ENCODE assay signal across 8 cellular contexts in genomic region chr2:61887684-61888303, GRCh38. TPM values are rescaled to one million over a fixed set of nuclear protein-coding genes. Genes with fewer than 3 reads are reported as not detected.
A peak's percentile ranks its signal among the peaks of the same experiment; 100 is the strongest.
DNase-seq lines count a peak whose midpoint lies in the region; ATAC-seq and TF ChIP-seq lines count a peak whose summit lies in the region.

No MANE protein-coding gene starts in this region.

- in situ Hi-C loops in GM23248 (cut with MboI): no loop called here

- peak; percentile 6 for ATAC-seq in memory B cell (ENCODE audit: low read depth)
- no peak for ATAC-seq in HG02970 (IDR thresholded peaks at IDR 0.05; ENCODE audit: low FRiP score, unreplicated experiment)

- peaks cover 56% of the 10 kb centered on the region for H3K79me2 ChIP-seq in GM23248 (ENCODE audit: insufficient read depth)

- H3K9ac ChIP-seq in BLaER1 treated with 17β-estradiol and CSF1 and Interleukin-3, amounts not matched to agents 10 nM and 100 nM: peak overlapping the region; percentile 89 to 96 (median 94)
- peak overlapping the region; percentile 98 for H3K9ac ChIP-seq in GM23248

- H3K36me3 Mint-ChIP-seq in memory B cell: peaks cover 3% of the 10 kb centered on the region

- H3K4me1 Mint-ChIP-seq in memory B cell: peaks cover 15% of the 10 kb centered on the region

- H3K4me2 ChIP-seq in BLaER1 treated with 17β-estradiol and CSF1 and Interleukin-3, amounts not matched to agents 10 nM and 100 nM: peak overlapping the region; percentile 82 to 99 (median 91)
- peak overlapping the region; percentile 91 for H3K4me2 ChIP-seq in GM23248 (ENCODE audit: unreplicated experiment)

- peak overlapping the region; percentile 99 for H3K27ac Mint-ChIP-seq in memory B cell

- H3F3A ChIP-seq in GM23248 (ENCODE audit: insufficient read depth): no peaks in the 10 kb centered on the region

- no peaks in the 10 kb centered on the region for H3K27me3 Mint-ChIP-seq in memory B cell

- no peak for TF ChIP-seq CTCF in coronary artery (IDR thresholded peaks at IDR 0.05)
- no peak for TF ChIP-seq CTCF in tibial artery (IDR thresholded peaks at IDR 0.05)

- no peaks in the 10 kb centered on the region for H3K9me2 ChIP-seq in GM23248 (ENCODE audit: insufficient read depth)

- H4K20me1 ChIP-seq in BLaER1 treated with 17β-estradiol and CSF1 and Interleukin-3, amounts not matched to agents 10 nM and 100 nM: peaks cover 42 to 54% (median 50%) of the 10 kb centered on the region in 11 experiments; a peak in 21 of 22 replicates
- H4K20me1 ChIP-seq in GM23248 (ENCODE audit: insufficient read depth): peaks cover 10% of the 10 kb centered on the region; the same call in 1 of the 2 replicates

- DNase-seq in GM23248: peak; percentile 80
- DNase-seq in SJCRH30: peak; percentile 26 to 58
- DNase-seq in coronary artery (ENCODE audit: low spot score): no peak
- DNase-seq in memory B cell (ENCODE audit: low spot score in 2 of 2): no peak
- no peak for DNase-seq in tibial artery
- no peak for DNase-seq in NCI-H446 (lab: John Stamatoyannopoulos, UW)

- 0 to 1% methylated on average over 20 of the region's 20 CpGs for WGBS in GM23248 (ENCODE audit: low coverage in 1 of 2, low lambda C conversion rate in 2 of 2, missing lambda C conversion rate in 2 of 2), 2 experiments

- no peaks in the 10 kb centered on the region for H3K9me3 Mint-ChIP-seq in memory B cell

- intact Hi-C loops in tibial artery (cut with DNase I; ENCODE audit: low total_unique reads): loop anchor here (5.0 kb wide), 2 partner anchors 125 to 620 kb away; partner anchors contain the start of gene TMEM17

- H3K4me3 ChIP-seq in BLaER1 treated with 17β-estradiol and CSF1 and Interleukin-3, amounts not matched to agents 10 nM and 100 nM: peak overlapping the region; percentile 79 to 98 (median 90)
- H3K4me3 ChIP-seq in GM23248 (peak overlapping the region; percentile 91), SJCRH30 (peak overlapping the region; percentile 75), coronary artery (peak overlapping the region; percentile 95), tibial artery (peak overlapping the region; percentile 76)

- peaks cover 20 to 36% (median 24%) of the 10 kb centered on the region in 10 experiments for H3K4me1 ChIP-seq in BLaER1 treated with 17β-estradiol and CSF1 and Interleukin-3, amounts not matched to agents 10 nM and 100 nM
- H3K4me1 ChIP-seq in GM23248 (ENCODE audit: insufficient read depth) (peaks cover 11% of the 10 kb centered on the region; the same call in 1 of the 2 replicates), SJCRH30 (peaks cover 6% of the 10 kb centered on the region; the same call in 1 of the 2 replicates), tibial artery (peaks cover 0 to 24% (median 17%) of the 10 kb centered on the region in 4 donors)

- H3K36me3 ChIP-seq in BLaER1 treated with 17β-estradiol and CSF1 and Interleukin-3, amounts not matched to agents 10 nM and 100 nM: peaks cover 36 to 47% (median 44%) of the 10 kb centered on the region in 11 experiments
- peaks cover 20% of the 10 kb centered on the region for H3K36me3 ChIP-seq in GM23248 (ENCODE audit: low read depth)
- H3K36me3 ChIP-seq in SJCRH30: peaks cover 45% of the 10 kb centered on the region
- H3K36me3 ChIP-seq in tibial artery: peaks cover 21 to 27% (median 21%) of the 10 kb centered on the region in 3 donors

- H3K27ac ChIP-seq in BLaER1 treated with 17β-estradiol and CSF1 and Interleukin-3, amounts not matched to agents 10 nM and 100 nM: peak overlapping the region; percentile 89 to 97 (median 92)
- H3K27ac ChIP-seq in GM23248 (peak overlapping the region; percentile 90), SJCRH30 (peak overlapping the region; percentile 81), coronary artery (peak overlapping the region; percentile 90 to 97), tibial artery (peak overlapping the region; percentile 90 to 93)

- peak overlapping the region; percentile 80 for H2AFZ ChIP-seq in GM23248

- H3K4me3 Mint-ChIP-seq in memory B cell: peak overlapping the region; percentile 98

- H3K9me3 ChIP-seq in BLaER1 treated with 17β-estradiol and CSF1 and Interleukin-3, amounts not matched to agents 10 nM and 100 nM (replicated peaks in 1 of 11): no peaks in the 10 kb centered on the region
- H3K9me3 ChIP-seq in GM23248 (ENCODE audit: low read depth): no peaks in the 10 kb centered on the region
- H3K9me3 ChIP-seq in SJCRH30 (replicated peaks): no peaks in the 10 kb centered on the region
- H3K9me3 ChIP-seq in tibial artery: no peaks in the 10 kb centered on the region

- H3K27me3 ChIP-seq in BLaER1 treated with 17β-estradiol and CSF1 and Interleukin-3, amounts not matched to agents 10 nM and 100 nM: no peaks in the 10 kb centered on the region
- H3K27me3 ChIP-seq in GM23248 (replicated peaks; ENCODE audit: insufficient read depth) (no peaks in the 10 kb centered on the region), SJCRH30 (no peaks in the 10 kb centered on the region), tibial artery (no peaks in the 10 kb centered on the region)

RNA-seq across cellular contexts. Expression of gene CCT4, which starts 0.7 kb away (rescaled TPM):
- total RNA-seq in GM23248 (2014; rRNA removed; shearing (Covaris generic)): 126 and 129 TPM in 2 replicates
- 122 and 124 TPM in 2 replicates for polyA plus RNA-seq in GM23248 (2016; fragmentation: Nextera tagmentation; extraction: Ambion mirVana)
- total RNA-seq in SJCRH30 (2014; rRNA removed; shearing (Covaris generic)): 406 and 424 TPM in 2 replicates

RNA-seq across cellular contexts. Expression of gene COMMD1, which starts 17.7 kb away (rescaled TPM):
- total RNA-seq in GM23248 (2014; rRNA removed; shearing (Covaris generic)): 37.4 and 40.5 TPM in 2 replicates
- polyA plus RNA-seq in GM23248 (2016; fragmentation: Nextera tagmentation; extraction: Ambion mirVana): 71.9 and 74.2 TPM in 2 replicates
- 48.9 and 51.4 TPM in 2 replicates for total RNA-seq in SJCRH30 (2014; rRNA removed; shearing (Covaris generic))

RNA-seq across cellular contexts. Expression of gene FAM161A, which starts 33.9 kb away (rescaled TPM):
- total RNA-seq in GM23248 (2014; rRNA removed; shearing (Covaris generic)): 0.25 and 0.76 TPM in 2 replicates
- 1.4 and 1.8 TPM in 2 replicates for polyA plus RNA-seq in GM23248 (2016; fragmentation: Nextera tagmentation; extraction: Ambion mirVana)
- total RNA-seq in SJCRH30 (2014; rRNA removed; shearing (Covaris generic)): 14.3 and 19.0 TPM in 2 replicates

Comparison
In these comparisons a context has a peak if more than half of its experiments do, and no peak if none do; other contexts are left out.
1. DNase-seq: peak in GM23248 (single experiment) and SJCRH30 (2 of 2); none in coronary artery (single experiment), memory B cell (0 of 2), tibial artery (0 of 2) and NCI-H446 (0 of 2).
2. Peak in every context shown above with its lines, with median percentiles within 50 percentile points of each other: H3K27ac ChIP-seq and H3K4me3 ChIP-seq.